21 cellular contexts compared by ENCODE assay signal in genomic region chr10:59687657-59688056, GRCh38. TPM values are rescaled to one million over a fixed set of nuclear protein-coding genes. Genes with fewer than 3 reads are reported as not detected.
DNase-seq lines count a peak whose midpoint lies in the region; ATAC-seq, FAIRE-seq and TF ChIP-seq lines count a peak whose summit lies in the region.
"Had no signal": no experiment of that assay in that cellular context is flagged by ENCODE, and none has a peak within 500 bp of the region (broad histone marks: within the 10 kb centered on the region; RNA-seq: fewer than 3 reads in every experiment).

No MANE protein-coding gene starts in this region.

- 89 to 100% methylated on average over 1 of the region's 1 CpG for WGBS in esophagus, 2 donors

- H3K4me1 ChIP-seq in HEK293 (ENCODE audit: control insufficient read depth, insufficient read depth, low read length) (no peaks in the 10 kb centered on the region), esophagus (ENCODE audit: control insufficient read depth in 2 of 2, insufficient read depth in 2 of 2, low read length in 1 of 2) (no peaks in the 10 kb centered on the region)
- H3K4me1 ChIP-seq: HAP-1 had no signal

- H3K4me1 Mint-ChIP-seq in activated naive CD4-positive, alpha-beta T cell treated with anti-CD3 and anti-CD28 coated beads, Interleukin-2, amount 10 ng/mL, durations not matched to agents 7 days and 5 days, result no peaks in the 10 kb centered on the region
- H3K4me1 Mint-ChIP-seq: CD4-positive, alpha-beta memory T cell had no signal

- H3K9me3 ChIP-seq in HEK293 (ENCODE audit: control insufficient read depth, insufficient read depth, low read depth, low read length) (no peaks in the 10 kb centered on the region), esophagus (ENCODE audit: control insufficient read depth in 2 of 2, insufficient read depth in 1 of 2, low read depth in 1 of 2, low read length in 1 of 2) (no peaks in the 10 kb centered on the region)
- H3K9me3 ChIP-seq: HAP-1 had no signal

- H3K27me3 ChIP-seq in esophagus (ENCODE audit: control insufficient read depth in 1 of 2, insufficient read depth in 2 of 2, low read length in 2 of 2), result no peaks in the 10 kb centered on the region

- FAIRE-seq in GM12891 (lab: Jason Lieb, UNC), result no peak
- FAIRE-seq: A204.1, D721Med, G401.6, H1 had no signal

- no peak for TF ChIP-seq POLR2A in GM12891 (IDR thresholded peaks at IDR 0.05; ENCODE audit: low read depth, low read length)

- H3K27ac ChIP-seq in HEK293 (ENCODE audit: extremely low read depth, low read depth, low read length) (no peak overlapping the region), esophagus (ENCODE audit: low read depth in 2 of 2, low read length in 1 of 2) (peak overlapping the region; percentile 47 to 49)
- H3K27ac ChIP-seq: C4-2B had no signal

- CTCF ChIA-PET in HEK293 (lab: Yijun Ruan, JAX), result no interaction called here
- CTCF ChIA-PET in activated naive CD4-positive, alpha-beta T cell treated with anti-CD3 and anti-CD28 coated beads, Interleukin-2, amount 10 ng/mL, durations not matched to agents 7 days and 5 days (lab: Charles Lee), result no interaction called here

- DNase-seq in HT-29 (ENCODE audit: low spot score) (no peak), GM12891 (ENCODE audit: insufficient read length, low spot score) (no peak)
- no peak for DNase-seq in activated naive CD4-positive, alpha-beta T cell treated with anti-CD3 and anti-CD28 coated beads, Interleukin-2, amount 10 ng/mL, durations not matched to agents 7 days and 5 days
- DNase-seq: CD4-positive, alpha-beta memory T cell; DMS153; DMS79 treated with DMSO at 0.1 percent for 48 hours; EL; HFFc6; Kasumi-1 had no signal

- H3K4me3 ChIP-seq in HEK293 (ENCODE audit: low read depth, low read length), result no peak overlapping the region
- H3K4me3 ChIP-seq in esophagus (ENCODE audit: low read depth in 1 of 2, low read length in 2 of 2), result no peak overlapping the region
- H3K4me3 ChIP-seq: HAP-1 had no signal

- POLR2A ChIA-PET in HEK293 (lab: Yijun Ruan, JAX), result no interaction called here

- H3K9me3 Mint-ChIP-seq in activated naive CD4-positive, alpha-beta T cell treated with anti-CD3 and anti-CD28 coated beads, Interleukin-2, amount 10 ng/mL, durations not matched to agents 7 days and 5 days, result no peaks in the 10 kb centered on the region

- H3K4me3 Mint-ChIP-seq in activated naive CD4-positive, alpha-beta T cell treated with anti-CD3 and anti-CD28 coated beads, Interleukin-2, amount 10 ng/mL, durations not matched to agents 7 days and 5 days, result no peak overlapping the region
- H3K4me3 Mint-ChIP-seq: B cell; CD4-positive, alpha-beta memory T cell; HFFc6 had no signal

- peak; percentile 56 for ATAC-seq in GM18868 (IDR thresholded peaks at IDR 0.05; ENCODE audit: unreplicated experiment)
- ATAC-seq in HG03565 (IDR thresholded peaks at IDR 0.05; ENCODE audit: unreplicated experiment), result peak; percentile 36
- ATAC-seq in GM21381 (IDR thresholded peaks at IDR 0.05; ENCODE audit: unreplicated experiment), result no peak

- peaks cover 6% of the 10 kb centered on the region for H3K27me3 Mint-ChIP-seq in activated naive CD4-positive, alpha-beta T cell treated with anti-CD3 and anti-CD28 coated beads, Interleukin-2, amount 10 ng/mL, durations not matched to agents 7 days and 5 days
- H3K27me3 Mint-ChIP-seq: B cell had no signal

- no peak overlapping the region for H3K27ac Mint-ChIP-seq in activated naive CD4-positive, alpha-beta T cell treated with anti-CD3 and anti-CD28 coated beads, Interleukin-2, amount 10 ng/mL, durations not matched to agents 7 days and 5 days
- H3K27ac Mint-ChIP-seq: B cell; CD4-positive, alpha-beta memory T cell; HFFc6 had no signal

- H3K36me3 Mint-ChIP-seq in activated naive CD4-positive, alpha-beta T cell treated with anti-CD3 and anti-CD28 coated beads, Interleukin-2, amount 10 ng/mL, durations not matched to agents 7 days and 5 days, result no peaks in the 10 kb centered on the region
- H3K36me3 Mint-ChIP-seq: CD4-positive, alpha-beta memory T cell had no signal

- TF ChIP-seq CTCF in HEK293 (tag by site-specific recombination; IDR thresholded peaks at IDR 0.05), result no peak

- H3K36me3 ChIP-seq in HEK293 (ENCODE audit: control insufficient read depth in 2 of 2, insufficient read depth in 1 of 2, low read length in 2 of 2) (peaks cover 0 to 4% of the 10 kb centered on the region in 2 experiments; a peak in 1 of 3 replicates), esophagus (ENCODE audit: control insufficient read depth in 2 of 2, insufficient read depth in 2 of 2, low read length in 1 of 2) (no peaks in the 10 kb centered on the region)

TF ChIP-seq in HEK293, 187 proteins besides CTCF, POLR2A, EP300 and RAD21 (continues in another document):
- TF ChIP-seq ZFHX2 (tag by site-specific recombination; conservative IDR thresholded peaks at IDR 0.05) (peak; percentile 54), ZNF510 (tag by site-specific recombination; IDR thresholded peaks at IDR 0.05; ENCODE audit: insufficient replicate concordance) (no peak), ZNF140 (tag by site-specific recombination; IDR thresholded peaks at IDR 0.05) (peak; percentile 22; the same call in 1 of the 2 replicates), SP3 (tag by site-specific recombination; IDR thresholded peaks at IDR 0.05) (no peak), GLIS2 (tag by site-specific recombination; IDR thresholded peaks at IDR 0.05) (no peak), ZNF639 (tag by site-specific recombination; IDR thresholded peaks at IDR 0.05) (no peak), YY1 (tag by site-specific recombination; IDR thresholded peaks at IDR 0.05) (no peak), ZNF335 (tag by site-specific recombination; conservative IDR thresholded peaks at IDR 0.05) (no peak)
- TF ChIP-seq, protein P1, sequence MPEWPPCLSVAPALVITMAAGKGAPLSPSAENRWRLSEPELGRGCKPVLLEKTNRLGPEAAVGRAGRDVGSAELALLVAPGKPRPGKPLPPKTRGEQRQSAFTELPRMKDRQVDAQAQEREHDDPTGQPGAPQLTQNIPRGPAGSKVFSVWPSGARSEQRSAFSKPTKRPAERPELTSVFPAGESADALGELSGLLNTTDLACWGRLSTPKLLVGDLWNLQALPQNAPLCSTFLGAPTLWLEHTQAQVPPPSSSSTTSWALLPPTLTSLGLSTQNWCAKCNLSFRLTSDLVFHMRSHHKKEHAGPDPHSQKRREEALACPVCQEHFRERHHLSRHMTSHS (tag by site-specific recombination; IDR thresholded peaks at IDR 0.05), result no peak

TF ChIP-seq in GM12891, 5 proteins besides CTCF, POLR2A, EP300 and RAD21:
- TF ChIP-seq POLR2AphosphoS5 (IDR thresholded peaks at IDR 0.05; ENCODE audit: low read depth, low read length), result no peak
- no peak for TF ChIP-seq TAF1 (IDR thresholded peaks at IDR 0.05; ENCODE audit: low read depth, low read length)
- TF ChIP-seq POU2F2 (IDR thresholded peaks at IDR 0.05; ENCODE audit: low read depth, low read length), result no peak
- TF ChIP-seq PAX5 (IDR thresholded peaks at IDR 0.05; ENCODE audit: insufficient read depth, low read length, severe bottlenecking), result no peak
- TF ChIP-seq SPI1 (IDR thresholded peaks at IDR 0.05; ENCODE audit: low read depth, low read length), result no peak

RNA-seq across cellular contexts. Expression of gene SLC16A9, which starts 22.0 kb away (rescaled TPM):
- 1 to 10 TPM; 4.9 to 6.8 TPM for polyA plus RNA-seq in esophagus
- total RNA-seq in HT-29 (2014; rRNA removed; shearing (Covaris generic)), result not detected in 2 replicates
- polyA plus RNA-seq in GM12891 (2012; ENCODE audit: low read depth, missing spikeins), result 1.0 TPM
- total RNA-seq: B cell; CD4-positive, alpha-beta memory T cell; HFFc6 had no signal
- polyA plus RNA-seq: CD4-positive, alpha-beta memory T cell had no signal
